17 cellular contexts compared by ENCODE assay signal in genomic region chr6:83378621-83379388, GRCh38. TPM values are rescaled to one million over a fixed set of nuclear protein-coding genes. Genes with fewer than 3 reads are reported as not detected.
DNase-seq lines count a peak whose midpoint lies in the region; TF ChIP-seq lines count a peak whose summit lies in the region.
"Had no signal": no experiment of that assay in that cellular context is flagged by ENCODE, and none has a peak within 500 bp of the region (broad histone marks: within the 10 kb centered on the region; RNA-seq: fewer than 3 reads in every experiment).

No MANE protein-coding gene starts in this region.

- H2BK15ac ChIP-seq in mesendoderm (replicated peaks; ENCODE audit: low read depth) = no peak overlapping the region

- no peak overlapping the region for H3K18ac ChIP-seq in mesendoderm (ENCODE audit: low read length)

- no peaks in the 10 kb centered on the region for H3K79me1 ChIP-seq in mesendoderm (ENCODE audit: low read length)

- no peak overlapping the region for H3K4me2 ChIP-seq in mesendoderm (ENCODE audit: low read length)

- H2BK5ac ChIP-seq in mesendoderm (ENCODE audit: low read length) = no peak overlapping the region

- no peak overlapping the region for H3K23ac ChIP-seq in mesendoderm (ENCODE audit: low read length)

- in situ Hi-C loops in G401 (cut with HindIII; ENCODE audit: low sequenced_read_pairs) = no loop called here
- in situ Hi-C loops in GM13976 (cut with MboI; ENCODE audit: low sequenced_read_pairs, unreplicated experiment) = no loop called here

- no peaks in the 10 kb centered on the region for H3K4me1 ChIP-seq in mesendoderm (ENCODE audit: control insufficient read depth, low read depth, low read length)

- H2AK5ac ChIP-seq in mesendoderm (ENCODE audit: low read length) = no peak overlapping the region

- no peaks in the 10 kb centered on the region for H3K79me2 ChIP-seq in mesendoderm (ENCODE audit: control insufficient read depth, insufficient read depth, low read length)

- H3K9ac ChIP-seq in mesendoderm (ENCODE audit: low read length) = no peak overlapping the region

- H3K4ac ChIP-seq in mesendoderm (ENCODE audit: low read depth, low read length) = no peak overlapping the region

- DNase-seq in AG20443 (ENCODE audit: low spot score) (peak; percentile 39), MV-4-11 (lab: John Stamatoyannopoulos, UW) (peak; percentile 24), dedifferentiated amniotic fluid mesenchymal stem cell (ENCODE audit: extremely low spot score) (peak; percentile 39), myocyte (ENCODE audit: low read depth) (peak; percentile 76), mucosa of gallbladder (ENCODE audit: low spot score) (no peak), G401 (ENCODE audit: low spot score) (no peak), GM13976 (ENCODE audit: low spot score) (no peak), mesendoderm (no peak)
- DNase-seq: activated CD4-positive, alpha-beta T cell treated with anti-CD3 and anti-CD28 coated beads for 36 hours; activated T-cell treated with anti-CD3 and anti-CD28 coated beads, Interleukin-2, amount 50 U/mL, for 24 hours; amniotic stem cell; C1 segment of cervical spinal cord; glutamatergic neuron; NCI-H1436 treated with DMSO at 0.1 percent for 48 hours; stimulated activated CD4-positive, alpha-beta T cell treated with anti-CD3 and anti-CD28 coated beads, Interleukin-2, amount 100 ng/mL, for 24 hours; T-cell had no signal

- TF ChIP-seq CTCF in GM13976 (IDR thresholded peaks at IDR 0.05; ENCODE audit: borderline replicate concordance, control extremely low read depth, extremely low read depth, insufficient read depth, missing control alignments) = no peak

- no peak overlapping the region for H3K4me3 ChIP-seq in mesendoderm (ENCODE audit: low read length)

- no peak overlapping the region for H4K8ac ChIP-seq in mesendoderm (ENCODE audit: low read depth, low read length)

- H3K27me3 ChIP-seq in mesendoderm (ENCODE audit: insufficient read depth, low read length, poor library complexity) = no peaks in the 10 kb centered on the region

- H2BK120ac ChIP-seq in mesendoderm (ENCODE audit: low read depth, low read length) = no peak overlapping the region

- no peaks in the 10 kb centered on the region for H3K36me3 ChIP-seq in mesendoderm (ENCODE audit: control insufficient read depth, insufficient read depth, low read length)

- H4K5ac ChIP-seq in mesendoderm (ENCODE audit: low read length) = no peak overlapping the region

- H3K27ac ChIP-seq in mesendoderm (ENCODE audit: low read depth, low read length) = no peak overlapping the region

- H3K56ac ChIP-seq in mesendoderm (ENCODE audit: low read length) = no peak overlapping the region

RNA-seq across cellular contexts. Expression of gene ME1, which starts 52.0 kb away (rescaled TPM):
- total RNA-seq in myocyte (31.3 and 37.3 TPM in 2 replicates), mucosa of gallbladder (30.2 TPM)
- 18.6 TPM for polyA plus RNA-seq in myocyte (2012)
- not detected in 2 replicates for total RNA-seq in G401 (2014; rRNA removed; shearing (Covaris generic))
- 9.3 TPM for polyA plus RNA-seq in mesendoderm (2013, experiment 1 of 2)
- polyA plus RNA-seq in mesendoderm (2013, experiment 2 of 2) = 9.9 TPM
- polyA plus RNA-seq: IgD-negative memory B cell had no signal

Comparison
In these comparisons a context has a peak if more than half of its experiments do, and no peak if none do; other contexts are left out.
1. DNase-seq: peak in AG20443 (single experiment), MV-4-11 (single experiment), dedifferentiated amniotic fluid mesenchymal stem cell (single experiment) and myocyte (single experiment); none in mucosa of gallbladder (single experiment), G401 (single experiment), GM13976 (single experiment) and mesendoderm (single experiment).
2. RNA of gene ME1, which starts 52.0 kb away (total RNA-seq): 31.3 to 37.3 TPM in myocyte and 30.2 TPM in mucosa of gallbladder (single experiment); not detected in G401; every median in the first group is over 10 times any median in the second.